19 cellular contexts compared by ENCODE assay signal in genomic region chr6:165630544-165630953, GRCh38. TPM values are rescaled to one million over a fixed set of nuclear protein-coding genes. Genes with fewer than 3 reads are reported as not detected.
"Had no signal": no experiment of that assay in that cellular context is flagged by ENCODE, and none has a peak within 500 bp of the region (broad histone marks: within the 10 kb centered on the region; RNA-seq: fewer than 3 reads in every experiment).

No MANE protein-coding gene starts in this region.

- DNase-seq: activated CD4-positive, alpha-beta memory T cell treated with anti-CD3 and anti-CD28 coated beads for 36 hours; activated CD4-positive, alpha-beta T cell treated with anti-CD3 and anti-CD28 coated beads for 4 hours; activated naive CD4-positive, alpha-beta T cell; activated naive CD8-positive, alpha-beta T cell treated with anti-CD3 and anti-CD28 coated beads, Interleukin-2, amount 10 ng/mL, durations not matched to agents 7 days and 5 days; activated T-cell treated with anti-CD3 and anti-CD28 coated beads for 4 hours; brain microvascular endothelial cell; central memory CD4-positive, alpha-beta T cell; gastrocnemius medialis; heart right ventricle; left lung; mammary epithelial cell; naive B cell; sigmoid colon; stimulated activated naive B cell treated with anti-CD40 and anti-IgM and Interleukin-4, amounts not matched to agents 10 μg/mL and 1 μg/mL and 100 μg/mL, for 72 hours; T-cell had no signal

- H3K27me3 ChIP-seq: brain microvascular endothelial cell, gastrocnemius medialis, heart right ventricle, left lung, sigmoid colon had no signal

- H3K9me3 Mint-ChIP-seq: activated CD4-positive, alpha-beta memory T cell treated with anti-CD3 and anti-CD28 coated beads for 36 hours; activated naive CD8-positive, alpha-beta T cell treated with anti-CD3 and anti-CD28 coated beads, Interleukin-2, amount 10 ng/mL, durations not matched to agents 7 days and 5 days; stimulated activated naive B cell treated with anti-CD40 and anti-IgM and Interleukin-4, amounts not matched to agents 10 μg/mL and 1 μg/mL and 100 μg/mL, for 72 hours; WTC11 had no signal

- H3K36me3 ChIP-seq: brain microvascular endothelial cell, gastrocnemius medialis, heart right ventricle, left lung, sigmoid colon had no signal

- H3K9ac ChIP-seq: parathyroid adenoma had no signal

- ATAC-seq: esophagus mucosa; gastrocnemius medialis; heart right ventricle; left lung; stimulated activated naive B cell treated with anti-CD40 and anti-IgM and Interleukin-4, amounts not matched to agents 10 μg/mL and 1 μg/mL and 100 μg/mL, for 72 hours; T-cell; WTC11 had no signal

- H3K4me3 ChIP-seq: coronary artery, gastrocnemius medialis, heart right ventricle, left lung, sigmoid colon had no signal

- H3K9me3 ChIP-seq: gastrocnemius medialis, heart right ventricle, left lung, sigmoid colon had no signal

- H3K4me1 Mint-ChIP-seq: naive B cell; stimulated activated naive B cell treated with anti-CD40 and anti-IgM and Interleukin-4, amounts not matched to agents 10 μg/mL and 1 μg/mL and 100 μg/mL, for 72 hours had no signal

- H3K79me2 ChIP-seq: parathyroid adenoma had no signal

- H3K36me3 Mint-ChIP-seq: activated CD4-positive, alpha-beta memory T cell treated with anti-CD3 and anti-CD28 coated beads for 36 hours; activated naive CD8-positive, alpha-beta T cell treated with anti-CD3 and anti-CD28 coated beads, Interleukin-2, amount 10 ng/mL, durations not matched to agents 7 days and 5 days; naive B cell; stimulated activated naive B cell treated with anti-CD40 and anti-IgM and Interleukin-4, amounts not matched to agents 10 μg/mL and 1 μg/mL and 100 μg/mL, for 72 hours; T-cell; WTC11 had no signal

- H3K4me1 ChIP-seq: gastrocnemius medialis, left lung, parathyroid adenoma, sigmoid colon had no signal

- H3K27ac Mint-ChIP-seq: activated CD4-positive, alpha-beta memory T cell treated with anti-CD3 and anti-CD28 coated beads for 36 hours; activated naive CD8-positive, alpha-beta T cell treated with anti-CD3 and anti-CD28 coated beads, Interleukin-2, amount 10 ng/mL, durations not matched to agents 7 days and 5 days; naive B cell; stimulated activated naive B cell treated with anti-CD40 and anti-IgM and Interleukin-4, amounts not matched to agents 10 μg/mL and 1 μg/mL and 100 μg/mL, for 72 hours; T-cell; WTC11 had no signal

- H3K27ac ChIP-seq: brain microvascular endothelial cell, coronary artery, gastrocnemius medialis, heart right ventricle, left lung, parathyroid adenoma, sigmoid colon had no signal

- H3K4me3 Mint-ChIP-seq: activated CD4-positive, alpha-beta memory T cell treated with anti-CD3 and anti-CD28 coated beads for 36 hours; activated naive CD8-positive, alpha-beta T cell treated with anti-CD3 and anti-CD28 coated beads, Interleukin-2, amount 10 ng/mL, durations not matched to agents 7 days and 5 days; stimulated activated naive B cell treated with anti-CD40 and anti-IgM and Interleukin-4, amounts not matched to agents 10 μg/mL and 1 μg/mL and 100 μg/mL, for 72 hours; T-cell; WTC11 had no signal

- H2AFZ ChIP-seq: parathyroid adenoma had no signal

RNA-seq across cellular contexts. Expression of gene PDE10A, which starts 32.5 kb away (rescaled TPM):
- total RNA-seq: activated CD4-positive, alpha-beta memory T cell treated with anti-CD3 and anti-CD28 coated beads for 36 hours; activated naive CD8-positive, alpha-beta T cell treated with anti-CD3 and anti-CD28 coated beads, Interleukin-2, amount 10 ng/mL, durations not matched to agents 7 days and 5 days; mammary epithelial cell had no signal
- polyA plus RNA-seq: mammary epithelial cell had no signal
